8 cellular contexts compared by ENCODE assay signal in the genomic region with DNA sequence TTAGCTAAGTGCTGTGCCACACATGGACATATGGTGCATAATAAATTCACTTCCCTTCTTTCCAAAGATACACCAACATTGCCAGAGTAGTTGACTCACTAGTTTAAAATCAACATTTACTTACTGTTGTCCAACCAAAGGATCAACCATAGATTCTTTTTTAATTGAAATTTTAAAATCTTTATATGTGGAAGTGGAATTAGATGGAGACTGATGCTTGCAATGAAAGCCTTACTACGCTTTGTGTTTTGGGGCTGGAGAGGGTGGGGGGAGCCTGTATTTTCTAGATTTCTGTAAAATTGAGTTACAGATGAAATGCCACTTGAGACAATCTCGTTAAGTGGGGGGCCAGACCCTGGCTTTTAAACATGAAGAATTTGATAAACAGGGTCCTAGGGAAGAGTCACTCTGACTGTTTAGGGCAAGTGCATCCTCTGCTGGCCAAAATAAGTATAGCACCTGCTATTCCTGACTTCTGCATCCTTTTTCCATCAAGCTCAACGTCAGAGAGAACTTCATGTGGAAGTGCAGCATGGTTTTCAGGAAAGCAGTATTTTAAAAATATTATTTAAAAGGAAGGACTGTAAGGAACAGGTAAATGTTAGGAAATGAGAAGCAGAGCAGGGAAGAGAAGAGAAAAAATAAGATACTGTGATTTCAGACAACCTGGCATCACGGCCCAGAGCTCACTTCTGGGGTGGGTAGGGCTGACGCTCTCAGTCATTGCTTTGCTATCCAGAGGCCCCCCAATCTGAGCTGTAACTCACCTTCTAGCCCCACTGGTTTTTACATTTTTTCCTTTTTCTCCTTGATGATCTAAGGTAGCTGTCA.
DNase-seq lines count a peak whose midpoint lies in the region; ATAC-seq and TF ChIP-seq lines count a peak whose summit lies in the region.

No MANE protein-coding gene starts in this region.

- TF ChIP-seq EP300 in transverse colon (IDR thresholded peaks at IDR 0.05; ENCODE audit: low read depth), result no peak

- no peak overlapping the region for H3K27ac ChIP-seq in naive thymus-derived CD4-positive, alpha-beta T cell (ENCODE audit: low read depth, low read length)
- peak overlapping the region; percentile 13 to 72 (median 55) for H3K27ac ChIP-seq in transverse colon

- H3K27me3 ChIP-seq in naive thymus-derived CD4-positive, alpha-beta T cell (ENCODE audit: control insufficient read depth in 2 of 2, insufficient read depth in 2 of 2, low read length in 2 of 2), result no peaks in the 10 kb centered on the region
- H3K27me3 ChIP-seq in transverse colon, result no peaks in the 10 kb centered on the region

- no peaks in the 10 kb centered on the region for H3K36me3 Mint-ChIP-seq in naive thymus-derived CD4-positive, alpha-beta T cell

- TF ChIP-seq POLR2A in transverse colon (IDR thresholded peaks at IDR 0.05), result no peak

- no peak overlapping the region for H3K27ac Mint-ChIP-seq in naive thymus-derived CD4-positive, alpha-beta T cell

- H3K27me3 Mint-ChIP-seq in naive thymus-derived CD4-positive, alpha-beta T cell, result no peaks in the 10 kb centered on the region

- TF ChIP-seq CTCF in GM20000 (IDR thresholded peaks at IDR 0.05; ENCODE audit: extremely low read depth, missing control alignments), result peak; percentile 97
- peak; percentile 97 to 100 (median 99) for TF ChIP-seq CTCF in transverse colon (IDR thresholded peaks at IDR 0.05)

- no peaks in the 10 kb centered on the region for H3K36me3 ChIP-seq in naive thymus-derived CD4-positive, alpha-beta T cell (ENCODE audit: control insufficient read depth in 2 of 3, insufficient read depth in 3 of 3, low read length in 3 of 3)
- H3K36me3 ChIP-seq in transverse colon, result no peaks in the 10 kb centered on the region

- in situ Hi-C loops in transverse colon (cut with MboI; ENCODE audit: low pct_ligation_motif_present in 1 of 4, low pct_unique_long_range_greater_than_20kb in 1 of 4, low sequenced_read_pairs in 3 of 4), result loop anchor here (5.0 to 25.0 kb wide), 4 partner anchors 153 to 651 kb away; partner anchors contain the start of gene CCDC80 (in 1 of the 4)

- peaks cover 0 to 4% (median 0%) of the 10 kb centered on the region in 7 donors for H3K4me1 Mint-ChIP-seq in naive thymus-derived CD4-positive, alpha-beta T cell

- DNase-seq in Ammon's horn (ENCODE audit: low spot score) (peak; percentile 80), GM20000 (ENCODE audit: low spot score) (peak; percentile 62), NCI-H345 treated with DMSO at 0.1 percent for 48 hours (lab: John Stamatoyannopoulos, UW; ENCODE audit: unreplicated experiment) (peak; percentile 21), transverse colon (peak; percentile 53)
- peak; percentile 57 to 66 for DNase-seq in activated CD4-positive, alpha-beta T cell treated with anti-CD3 and anti-CD28 coated beads, Interleukin-2, amount 50 U/mL, for 48 hours
- peak in 6 of 9 donors; percentile 9 to 57 (median 40) for DNase-seq in naive thymus-derived CD4-positive, alpha-beta T cell

- intact Hi-C loops in naive thymus-derived CD4-positive, alpha-beta T cell (cut with micrococcal nuclease), result loop anchor here (1.0 to 10.0 kb wide), 11 partner anchors 152 to 996 kb away; partner anchors contain the start of gene SLC9C1 (in 1 of the 2)
- intact Hi-C loops in transverse colon (cut with DNase I; ENCODE audit: low total_unique reads), result loop anchor here (2.0 to 10.0 kb wide), 4 partner anchors 76 to 337 kb away; partner anchors contain the start of gene BOC

- H3K9me3 Mint-ChIP-seq in naive thymus-derived CD4-positive, alpha-beta T cell, result no peaks in the 10 kb centered on the region

- ATAC-seq in esophagus mucosa (peak; percentile 65), GM18511 (IDR thresholded peaks at IDR 0.05; ENCODE audit: unreplicated experiment) (no peak)
- peak; percentile 60 for ATAC-seq in naive thymus-derived CD4-positive, alpha-beta T cell

- CTCF ChIA-PET in naive thymus-derived CD4-positive, alpha-beta T cell (lab: Charles Lee), result interaction anchor here (0.6 to 3.5 kb wide), 20 partner anchors 16 to 845 kb away, joined by 3 to 31 read pairs (median 4); no protein-coding TSS in a partner anchor

- POLR2A ChIA-PET in naive thymus-derived CD4-positive, alpha-beta T cell (lab: Charles Lee), result interaction anchor here (0.8 to 1.5 kb wide), 2 partner anchors 236 to 705 kb away, joined by 3 read pairs; no protein-coding TSS in a partner anchor

- no peaks in the 10 kb centered on the region for H3K4me1 ChIP-seq in naive thymus-derived CD4-positive, alpha-beta T cell (ENCODE audit: control insufficient read depth in 2 of 2, insufficient read depth in 2 of 2, low read length in 2 of 2)
- peaks cover 0 to 8% (median 3%) of the 10 kb centered on the region in 4 donors for H3K4me1 ChIP-seq in transverse colon

- H3K4me3 Mint-ChIP-seq in naive thymus-derived CD4-positive, alpha-beta T cell, result no peak overlapping the region

- no peaks in the 10 kb centered on the region for H3K9me3 ChIP-seq in naive thymus-derived CD4-positive, alpha-beta T cell (ENCODE audit: control insufficient read depth in 2 of 3, low read length in 3 of 3)
- no peaks in the 10 kb centered on the region for H3K9me3 ChIP-seq in transverse colon

- no peak overlapping the region for H3K4me3 ChIP-seq in naive thymus-derived CD4-positive, alpha-beta T cell (ENCODE audit: low read length)
- no peak overlapping the region for H3K4me3 ChIP-seq in transverse colon

- 52 to 55% methylated on average over 5 of the region's 5 CpGs for WGBS in transverse colon (ENCODE audit: low coverage in 1 of 2), 2 donors

Comparison
In these comparisons a context has a peak if more than half of its experiments do, and no peak if none do; other contexts are left out.
1. DNase-seq: peak in every context shown above with its lines; median percentile 80 in Ammon's horn; 62 in GM20000; 62 in activated CD4-positive, alpha-beta T cell treated with anti-CD3 and anti-CD28 coated beads, Interleukin-2, amount 50 U/mL, for 48 hours; 53 in transverse colon; 40 in naive thymus-derived CD4-positive, alpha-beta T cell; 21 in NCI-H345 treated with DMSO at 0.1 percent for 48 hours.